29 cellular contexts compared by ENCODE assay signal in genomic region chr6:163394659-163395058, GRCh38.
"Had no signal": no experiment of that assay in that cellular context is flagged by ENCODE, and none has a peak within 500 bp of the region (broad histone marks: within the 10 kb centered on the region; RNA-seq: fewer than 3 reads in every experiment).

No MANE protein-coding gene starts in this region.

- H3K4me1 ChIP-seq: parathyroid adenoma had no signal

- ATAC-seq: esophagus mucosa; foreskin keratinocyte; gastroesophageal sphincter; left colon; lower lobe of right lung; naive thymus-derived CD8-positive, alpha-beta T cell; sciatic nerve; stimulated activated naive CD8-positive, alpha-beta T cell treated with anti-CD3 and anti-CD28 coated beads, Interleukin-15, amount 100 ng/mL, for 72 hours had no signal

- H3K9me3 Mint-ChIP-seq: immature natural killer cell; naive thymus-derived CD8-positive, alpha-beta T cell; stimulated activated naive CD8-positive, alpha-beta T cell treated with anti-CD3 and anti-CD28 coated beads, Interleukin-15, amount 100 ng/mL, for 72 hours had no signal

- H3K4me2 ChIP-seq: smooth muscle cell had no signal

- H3K27ac ChIP-seq: epithelial cell of prostate, foreskin keratinocyte, gastroesophageal sphincter, neutrophil, parathyroid adenoma, thyroid gland had no signal

- H3K27me3 Mint-ChIP-seq: progenitor cell of endocrine pancreas had no signal

- H3K27ac Mint-ChIP-seq: immature natural killer cell; naive thymus-derived CD8-positive, alpha-beta T cell; nephron progenitor cell; progenitor cell of endocrine pancreas; stimulated activated naive CD8-positive, alpha-beta T cell treated with anti-CD3 and anti-CD28 coated beads, Interleukin-15, amount 100 ng/mL, for 72 hours had no signal

- H3K4me3 Mint-ChIP-seq: immature natural killer cell; naive thymus-derived CD8-positive, alpha-beta T cell; stimulated activated naive CD8-positive, alpha-beta T cell treated with anti-CD3 and anti-CD28 coated beads, Interleukin-15, amount 100 ng/mL, for 72 hours had no signal

- H3K79me2 ChIP-seq: parathyroid adenoma had no signal

- H3K4me3 ChIP-seq: gastroesophageal sphincter, heart right ventricle, lower lobe of right lung, smooth muscle cell, thyroid gland, upper lobe of left lung had no signal

- H3K27me3 ChIP-seq: foreskin keratinocyte, gastroesophageal sphincter, heart right ventricle, neutrophil, thyroid gland, upper lobe of left lung had no signal

- H3K9ac ChIP-seq: parathyroid adenoma had no signal

- H3K9me3 ChIP-seq: gastroesophageal sphincter, heart right ventricle, lower lobe of right lung, neutrophil, thyroid gland, upper lobe of left lung had no signal

- H3K36me3 Mint-ChIP-seq: immature natural killer cell; naive thymus-derived CD8-positive, alpha-beta T cell had no signal

- H3K36me3 ChIP-seq: gastroesophageal sphincter, heart right ventricle, lower lobe of right lung, neutrophil, thyroid gland, upper lobe of left lung had no signal

- DNase-seq: cortex of kidney; effector CD4-positive, alpha-beta T cell; foreskin keratinocyte; heart right ventricle; hippocampal formation; immature natural killer cell; islet precursor cell; kidney glomerular epithelial cell; left colon; left ventricle myocardium superior; lower lobe of right lung; naive thymus-derived CD8-positive, alpha-beta T cell; nephron progenitor cell; stimulated activated CD4-positive, alpha-beta T cell treated with anti-CD3 and anti-CD28 coated beads, Interleukin-12 subunit alpha, Interleukin-12 subunit beta, amount 100 ng/mL, for 4 hours; stimulated activated CD4-positive, alpha-beta T cell treated with anti-CD3 and anti-CD28 coated beads, Interleukin-1b, Interleukin-23, amount 100 ng/mL, for 48 hours; stimulated activated CD4-positive, alpha-beta T cell treated with anti-CD3 and anti-CD28 coated beads, Interleukin-4, amount 100 ng/mL, for 1 hour; stimulated activated CD8-positive, alpha-beta memory T cell treated with anti-CD3 and anti-CD28 coated beads, Interleukin-4, amount 100 ng/mL, for 48 hours; stimulated activated naive CD4-positive, alpha-beta T cell; stimulated activated naive CD8-positive, alpha-beta T cell treated with anti-CD3 and anti-CD28 coated beads, Interleukin-15, amount 100 ng/mL, for 72 hours; thyroid gland; upper lobe of left lung had no signal

- H2AFZ ChIP-seq: parathyroid adenoma had no signal
